Comparison of ENCODE assay signal across 7 cellular contexts in the genomic region with DNA sequence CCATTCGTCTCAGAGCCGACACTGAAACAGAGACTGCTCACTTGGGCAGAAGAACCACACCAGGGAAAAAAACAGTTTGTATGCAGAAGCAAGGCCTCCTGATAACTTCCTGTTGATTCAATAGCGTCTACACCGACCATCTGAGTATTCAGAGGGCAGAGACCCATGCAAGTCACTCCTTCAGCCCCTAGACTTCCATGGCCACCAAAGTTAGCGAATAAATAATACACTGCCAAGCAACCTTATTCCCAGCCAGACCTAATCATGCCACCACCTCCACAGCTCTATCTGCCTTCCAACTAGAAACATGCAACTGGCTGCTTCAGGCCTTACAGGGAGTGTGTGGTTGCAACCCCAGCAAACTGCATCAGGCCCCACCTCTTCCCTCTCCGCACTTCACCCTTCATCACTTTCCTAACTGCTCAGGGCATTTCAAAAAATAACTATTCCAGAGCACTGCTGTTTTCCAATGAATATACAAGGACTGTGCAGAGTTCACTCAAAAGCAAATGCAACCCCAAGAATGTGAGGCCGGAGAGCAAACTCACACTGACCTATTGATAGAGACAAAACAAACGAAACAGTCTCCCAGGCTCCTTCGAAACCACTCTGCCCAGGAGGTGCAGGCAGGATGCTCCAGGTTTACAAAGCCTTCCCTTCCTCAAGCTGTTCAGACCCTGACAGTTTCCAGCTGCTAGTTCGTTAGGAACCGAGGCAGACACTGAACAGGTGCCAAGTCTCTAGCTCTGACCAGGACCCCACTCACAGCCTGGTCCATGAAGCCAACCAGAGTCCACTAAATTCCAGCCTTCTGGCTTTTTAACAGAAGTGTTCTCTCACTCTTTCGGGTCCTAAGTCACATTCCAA. TPM values are rescaled to one million over a fixed set of nuclear protein-coding genes. Genes with fewer than 3 reads are reported as not detected.
DNase-seq lines count a peak whose midpoint lies in the region; ATAC-seq and TF ChIP-seq lines count a peak whose summit lies in the region.

No MANE protein-coding gene starts in this region.

- H3K4me3 ChIP-seq in GM23248 (peak overlapping the region; percentile 8), Peyer's patch (peak overlapping the region in 2 of 4 donors; percentile 5 to 25), trophoblast cell (ENCODE audit: low read depth, low read length) (no peak overlapping the region)

- H4K8ac ChIP-seq in trophoblast cell (ENCODE audit: low read depth, low read length), result no peak overlapping the region

- H3F3A ChIP-seq in GM23248 (ENCODE audit: insufficient read depth), result peaks cover 52% of the 10 kb centered on the region

- no peak overlapping the region for H3K23ac ChIP-seq in trophoblast cell (ENCODE audit: low read length)

- no peak for TF ChIP-seq POLR2A in Peyer's patch (IDR thresholded peaks at IDR 0.05)
- no peak for TF ChIP-seq POLR2A in erythroblast (IDR thresholded peaks at IDR 0.05; ENCODE audit: low read length)

- H3K4me2 ChIP-seq in GM23248 (ENCODE audit: unreplicated experiment) (peak overlapping the region; percentile 21), trophoblast cell (ENCODE audit: low read length) (no peak overlapping the region)

- in situ Hi-C loops in GM23248 (cut with MboI), result loop anchor here (10.0 kb wide), 1 partner anchor 65 kb away; no protein-coding TSS in a partner anchor

- H2AFZ ChIP-seq in GM23248, result no peak overlapping the region
- H2AFZ ChIP-seq in trophoblast cell (ENCODE audit: insufficient read depth, low read length, poor library complexity), result no peak overlapping the region

- peaks cover 79% of the 10 kb centered on the region for H3K79me2 ChIP-seq in GM23248 (ENCODE audit: insufficient read depth)
- H3K79me2 ChIP-seq in trophoblast cell (ENCODE audit: control insufficient read depth, insufficient read depth, low read length, poor library complexity), result peaks cover 40% of the 10 kb centered on the region

- H2AK5ac ChIP-seq in trophoblast cell (ENCODE audit: low read length), result no peak overlapping the region

- H4K91ac ChIP-seq in trophoblast cell (ENCODE audit: low read depth, low read length), result no peak overlapping the region

- no peak overlapping the region for H2BK12ac ChIP-seq in trophoblast cell (ENCODE audit: low read length)

- ATAC-seq in GM19023 (IDR thresholded peaks at IDR 0.05; ENCODE audit: unreplicated experiment), result no peak
- no peak for ATAC-seq in GM18858 (IDR thresholded peaks at IDR 0.05; ENCODE audit: unreplicated experiment)

- 40 to 46% methylated on average over 12 of the region's 12 CpGs for WGBS in GM23248 (ENCODE audit: low coverage in 1 of 2, low lambda C conversion rate in 2 of 2, missing lambda C conversion rate in 2 of 2), 2 experiments
- WGBS in trophoblast cell (ENCODE audit: extremely low coverage, insufficient coverage, insufficient read length), result no CpG with 5 or more reads among the region's 12 CpGs

- H3K27me3 ChIP-seq in GM23248 (replicated peaks; ENCODE audit: insufficient read depth) (no peaks in the 10 kb centered on the region), Peyer's patch (no peaks in the 10 kb centered on the region), trophoblast cell (ENCODE audit: insufficient read depth, low read length) (no peaks in the 10 kb centered on the region)

- H3K9me3 ChIP-seq in GM23248 (ENCODE audit: low read depth) (no peaks in the 10 kb centered on the region), Peyer's patch (no peaks in the 10 kb centered on the region), trophoblast cell (ENCODE audit: insufficient read depth, low read depth, low read length) (no peaks in the 10 kb centered on the region)

- H3K4me1 ChIP-seq in GM23248 (ENCODE audit: insufficient read depth) (peaks cover 70% of the 10 kb centered on the region), Peyer's patch (peaks cover 15 to 70% (median 40%) of the 10 kb centered on the region in 4 donors), trophoblast cell (ENCODE audit: control insufficient read depth in 1 of 2, insufficient read depth in 2 of 2, low read length in 2 of 2) (peaks cover 10 to 20% of the 10 kb centered on the region in 2 experiments)

- TF ChIP-seq CTCF in Peyer's patch (IDR thresholded peaks at IDR 0.05), result no peak

- H3K14ac ChIP-seq in trophoblast cell (ENCODE audit: low read length), result no peak overlapping the region

- H4K12ac ChIP-seq in trophoblast cell (ENCODE audit: low read depth, low read length), result no peak overlapping the region

- no peak overlapping the region for H2BK5ac ChIP-seq in trophoblast cell (ENCODE audit: low read depth, low read length, poor library complexity)

- peak overlapping the region; percentile 71 for H3K4ac ChIP-seq in trophoblast cell (ENCODE audit: low read depth, low read length)

- H3K36me3 ChIP-seq in GM23248 (ENCODE audit: low read depth) (no peaks in the 10 kb centered on the region), Peyer's patch (no peaks in the 10 kb centered on the region), trophoblast cell (ENCODE audit: control insufficient read depth in 1 of 2, insufficient read depth in 2 of 2, low read length in 2 of 2) (no peaks in the 10 kb centered on the region)

- H3K9ac ChIP-seq in GM23248 (0 out of 2 replicates have a peak overlapping the region, but pooled peaks have one; percentile 24), trophoblast cell (ENCODE audit: low read length) (no peak overlapping the region)

- no peak overlapping the region for H2BK120ac ChIP-seq in trophoblast cell (ENCODE audit: insufficient read depth, low read length, poor library complexity)

- peaks cover 9% of the 10 kb centered on the region for H3K79me1 ChIP-seq in trophoblast cell (ENCODE audit: low read length)

- peaks cover 58% of the 10 kb centered on the region for H4K20me1 ChIP-seq in GM23248 (ENCODE audit: insufficient read depth)

- H3K27ac ChIP-seq in GM23248 (peak overlapping the region; percentile 86), Peyer's patch (peak overlapping the region; percentile 50 to 89 (median 55)), trophoblast cell (ENCODE audit: low read depth, low read length) (no peak overlapping the region)

- H3K18ac ChIP-seq in trophoblast cell (ENCODE audit: low read length), result no peak overlapping the region

- H3K9me2 ChIP-seq in GM23248 (ENCODE audit: insufficient read depth), result no peaks in the 10 kb centered on the region

- peak; percentile 42 for DNase-seq in GM23248
- DNase-seq in Peyer's patch, result peak in 1 of 3 donors; percentile 54
- DNase-seq in erythroblast (lab: John Stamatoyannopoulos, UW), result peak; percentile 50 to 53
- DNase-seq in trophoblast cell, result no peak
- DNase-seq in NCI-H510A treated with DMSO at 0.1 percent for 48 hours (lab: John Stamatoyannopoulos, UW), result no peak

RNA-seq across cellular contexts. Expression of a gene that starts 3.6 kb away (rescaled TPM):
- total RNA-seq in GM23248 (2014; rRNA removed; shearing (Covaris generic)), result 28.3 and 30.6 TPM in 2 replicates
- 13.2 and 13.3 TPM in 2 replicates for polyA plus RNA-seq in GM23248 (2016; fragmentation: Nextera tagmentation; extraction: Ambion mirVana)
- 100 to 1,000 TPM; 125 to 139 (median 130) TPM for total RNA-seq in Peyer's patch
- polyA plus RNA-seq in trophoblast cell (2013), result 53.5 and 56.4 TPM in 2 replicates

Comparison
In these comparisons a context has a peak if more than half of its experiments do, and no peak if none do; other contexts are left out.
1. DNase-seq: peak in GM23248 (single experiment) and erythroblast (2 of 2); none in trophoblast cell (0 of 2) and NCI-H510A treated with DMSO at 0.1 percent for 48 hours (single experiment).